11 cellular contexts compared by ENCODE assay signal in genomic region chr19:52200044-52200443, GRCh38. TPM values are rescaled to one million over a fixed set of nuclear protein-coding genes. Genes with fewer than 3 reads are reported as not detected.
DNase-seq lines count a peak whose midpoint lies in the region; ATAC-seq and TF ChIP-seq lines count a peak whose summit lies in the region.
"Had no signal": no experiment of that assay in that cellular context is flagged by ENCODE, and none has a peak within 500 bp of the region (broad histone marks: within the 10 kb centered on the region; RNA-seq: fewer than 3 reads in every experiment).

No MANE protein-coding gene starts in this region.

- DNase-seq in activated naive CD8-positive, alpha-beta T cell treated with anti-CD3 and anti-CD28 coated beads, Interleukin-2, amount 50 U/mL, for 24 hours, result no peak
- DNase-seq in sciatic nerve (ENCODE audit: low spot score), result no peak
- no peak for DNase-seq in neural progenitor cell (ENCODE audit: low spot score)
- no peak for DNase-seq in G401 (ENCODE audit: low spot score)
- no peak for DNase-seq in neuronal stem cell (ENCODE audit: low spot score)
- DNase-seq: DMS153; effector memory CD8-positive, alpha-beta T cell; natural killer cell had no signal

- WGBS in gastroesophageal sphincter (ENCODE audit: low coverage in 1 of 2), 2 donors, result 20 to 34% methylated on average over 2 to 6 of the region's 7 CpGs
- WGBS in neuronal stem cell (ENCODE audit: extremely low coverage in 2 of 2, insufficient read length in 2 of 2, insufficient replicate concordance in 1 of 2), 2 donors, result no CpG with 5 or more reads among the region's 7 CpGs

- no peak overlapping the region for H3K23ac ChIP-seq in neuronal stem cell (ENCODE audit: low read depth, low read length, poor library complexity)

- H3K4me1 ChIP-seq in BLaER1, result peaks cover 18% of the 10 kb centered on the region; the same call in 1 of the 2 replicates
- peaks cover 5 to 92% (median 24%) of the 10 kb centered on the region in 3 donors for H3K4me1 ChIP-seq in gastroesophageal sphincter
- no peaks in the 10 kb centered on the region for H3K4me1 ChIP-seq in neural progenitor cell
- no peaks in the 10 kb centered on the region for H3K4me1 ChIP-seq in neuronal stem cell (ENCODE audit: control insufficient read depth in 2 of 2, insufficient read depth in 1 of 2, low read depth in 1 of 2, low read length in 2 of 2)

- no peak overlapping the region for H3K4ac ChIP-seq in neuronal stem cell (ENCODE audit: low read length)

- H3K36me3 ChIP-seq in BLaER1 (peaks cover 98% of the 10 kb centered on the region), gastroesophageal sphincter (peaks cover 0 to 78% of the 10 kb centered on the region in 2 donors), neural progenitor cell (no peaks in the 10 kb centered on the region), neuronal stem cell (replicated peaks in 1 of 2; ENCODE audit: control insufficient read depth in 2 of 2, insufficient read depth in 2 of 2, low read length in 2 of 2) (peaks cover 34 to 97% of the 10 kb centered on the region in 2 donors)

- H4K20me1 ChIP-seq in BLaER1 (peaks cover 100% of the 10 kb centered on the region), neural progenitor cell (ENCODE audit: low read depth) (peaks cover 92% of the 10 kb centered on the region)

- H2AFZ ChIP-seq in neural progenitor cell (replicated peaks), result no peak overlapping the region
- H2AFZ ChIP-seq in neuronal stem cell (ENCODE audit: low read length), result no peak overlapping the region

- no peak overlapping the region for H2AK5ac ChIP-seq in neuronal stem cell (ENCODE audit: low read depth, low read length)

- no peak overlapping the region for H2BK120ac ChIP-seq in neuronal stem cell (ENCODE audit: low read depth, low read length)

- no peak overlapping the region for H3K18ac ChIP-seq in neuronal stem cell (ENCODE audit: low read length)

- H3K79me1 ChIP-seq in neuronal stem cell (ENCODE audit: low read depth, low read length), result peaks cover 9% of the 10 kb centered on the region

- H3K9ac ChIP-seq in BLaER1 (peak overlapping the region; percentile 10; the same call in 1 of the 2 replicates), neural progenitor cell (no peak overlapping the region), neuronal stem cell (ENCODE audit: low read depth, low read length, poor library complexity) (no peak overlapping the region)

- H2BK12ac ChIP-seq in neuronal stem cell (ENCODE audit: low read length), result no peak overlapping the region

- no peak for ATAC-seq in activated naive CD8-positive, alpha-beta T cell treated with anti-CD3 and anti-CD28 coated beads, Interleukin-2, amount 50 U/mL, for 24 hours
- ATAC-seq in gastroesophageal sphincter (peak; percentile 95), sciatic nerve (peak; percentile 88), GM18520 (IDR thresholded peaks at IDR 0.05; ENCODE audit: unreplicated experiment) (no peak)
- ATAC-seq: effector memory CD8-positive, alpha-beta T cell; natural killer cell had no signal

- intact Hi-C loops in sciatic nerve (cut with DNase I), result no loop called here

- no peak for TF ChIP-seq POLR2A in gastroesophageal sphincter (IDR thresholded peaks at IDR 0.05)

- H3K27me3 ChIP-seq in BLaER1 (no peaks in the 10 kb centered on the region), gastroesophageal sphincter (no peaks in the 10 kb centered on the region), neural progenitor cell (no peaks in the 10 kb centered on the region), neuronal stem cell (ENCODE audit: control insufficient read depth in 3 of 3, insufficient read depth in 3 of 3, low read depth in 1 of 3, low read length in 3 of 3) (no peaks in the 10 kb centered on the region)

- H3F3A ChIP-seq in neural progenitor cell (ENCODE audit: low read depth), result no peaks in the 10 kb centered on the region

- H3K4me2 ChIP-seq in BLaER1, result no peak overlapping the region
- no peak overlapping the region for H3K4me2 ChIP-seq in neural progenitor cell
- no peak overlapping the region for H3K4me2 ChIP-seq in neuronal stem cell (ENCODE audit: insufficient read depth, low read length, poor library complexity, severe bottlenecking)

- peaks cover 91% of the 10 kb centered on the region for H3K79me2 ChIP-seq in neural progenitor cell (ENCODE audit: low read depth)

- no peak overlapping the region for H4K8ac ChIP-seq in neuronal stem cell (ENCODE audit: low read depth, low read length)

- peaks cover 22% of the 10 kb centered on the region for H3K4me1 Mint-ChIP-seq in activated naive CD8-positive, alpha-beta T cell treated with anti-CD3 and anti-CD28 coated beads, Interleukin-2, amount 50 U/mL, for 24 hours
- H3K4me1 Mint-ChIP-seq in neural progenitor cell, result no peaks in the 10 kb centered on the region

- in situ Hi-C loops in G401 (cut with HindIII; ENCODE audit: low sequenced_read_pairs), result no loop called here

- H3K4me3 ChIP-seq in BLaER1, result no peak overlapping the region
- H3K4me3 ChIP-seq in gastroesophageal sphincter, result no peak overlapping the region
- no peak overlapping the region for H3K4me3 ChIP-seq in neural progenitor cell
- no peak overlapping the region for H3K4me3 ChIP-seq in neuronal stem cell (ENCODE audit: low read length in 2 of 2)

- H3K9me3 ChIP-seq in BLaER1, result no peaks in the 10 kb centered on the region
- H3K9me3 ChIP-seq in gastroesophageal sphincter, result no peaks in the 10 kb centered on the region
- no peaks in the 10 kb centered on the region for H3K9me3 ChIP-seq in neural progenitor cell (ENCODE audit: low read depth)
- H3K9me3 ChIP-seq in neuronal stem cell (replicated peaks in 1 of 2; ENCODE audit: control insufficient read depth in 2 of 2, insufficient read depth in 1 of 2, low read depth in 1 of 2, low read length in 2 of 2), result peaks cover 0 to 24% of the 10 kb centered on the region in 2 donors

- H3K27ac Mint-ChIP-seq in activated naive CD8-positive, alpha-beta T cell treated with anti-CD3 and anti-CD28 coated beads, Interleukin-2, amount 50 U/mL, for 24 hours, result peak overlapping the region; percentile 42
- no peak overlapping the region for H3K27ac Mint-ChIP-seq in neural progenitor cell
- H3K27ac Mint-ChIP-seq: effector memory CD8-positive, alpha-beta T cell had no signal

- peaks cover 56% of the 10 kb centered on the region for H3K36me3 Mint-ChIP-seq in activated naive CD8-positive, alpha-beta T cell treated with anti-CD3 and anti-CD28 coated beads, Interleukin-2, amount 50 U/mL, for 24 hours (ENCODE audit: low read depth)
- H3K36me3 Mint-ChIP-seq in neural progenitor cell, result peaks cover 63% of the 10 kb centered on the region
- H3K36me3 Mint-ChIP-seq: natural killer cell had no signal

- H3K27me3 Mint-ChIP-seq in activated naive CD8-positive, alpha-beta T cell treated with anti-CD3 and anti-CD28 coated beads, Interleukin-2, amount 50 U/mL, for 24 hours, result no peaks in the 10 kb centered on the region
- peaks cover 2% of the 10 kb centered on the region for H3K27me3 Mint-ChIP-seq in neural progenitor cell (ENCODE audit: insufficient read depth, low read depth)
- H3K27me3 Mint-ChIP-seq: effector memory CD8-positive, alpha-beta T cell had no signal

- H2BK15ac ChIP-seq in neuronal stem cell (ENCODE audit: low read length), result no peak overlapping the region

- TF ChIP-seq EP300 in gastroesophageal sphincter (IDR thresholded peaks at IDR 0.05), result no peak

- no peak overlapping the region for H3K4me3 Mint-ChIP-seq in activated naive CD8-positive, alpha-beta T cell treated with anti-CD3 and anti-CD28 coated beads, Interleukin-2, amount 50 U/mL, for 24 hours
- H3K4me3 Mint-ChIP-seq in neural progenitor cell, result no peak overlapping the region
- H3K4me3 Mint-ChIP-seq: effector memory CD8-positive, alpha-beta T cell; natural killer cell had no signal

- no peak overlapping the region for H2BK5ac ChIP-seq in neuronal stem cell (ENCODE audit: low read length)

- H3K27ac ChIP-seq in BLaER1 (no peak overlapping the region), gastroesophageal sphincter (peak overlapping the region; percentile 43 to 74 (median 60)), neural progenitor cell (no peak overlapping the region), neuronal stem cell (replicated peaks; ENCODE audit: low read length) (no peak overlapping the region)

- H3K9me3 Mint-ChIP-seq in activated naive CD8-positive, alpha-beta T cell treated with anti-CD3 and anti-CD28 coated beads, Interleukin-2, amount 50 U/mL, for 24 hours, result no peaks in the 10 kb centered on the region
- H3K9me3 Mint-ChIP-seq in neural progenitor cell, result peaks cover 3% of the 10 kb centered on the region
- H3K9me3 Mint-ChIP-seq: effector memory CD8-positive, alpha-beta T cell; natural killer cell had no signal

- no peak overlapping the region for H4K91ac ChIP-seq in neuronal stem cell (ENCODE audit: low read depth, low read length, poor library complexity)

- no peak overlapping the region for H3K14ac ChIP-seq in neuronal stem cell (ENCODE audit: low read length)

- TF ChIP-seq CTCF in gastroesophageal sphincter (IDR thresholded peaks at IDR 0.05) (no peak), neural progenitor cell (IDR thresholded peaks at IDR 0.05) (no peak)

RNA-seq across cellular contexts. Expression of gene PPP2R1A, which starts 10.2 kb away (rescaled TPM):
- total RNA-seq in gastroesophageal sphincter (100 to 1,000 TPM; 177 to 286 (median 190) TPM), sciatic nerve (139 TPM), neural progenitor cell (ENCODE audit: low replicate concordance) (218 and 367 TPM in 2 replicates)
- 226 and 269 TPM in 2 replicates for total RNA-seq in G401 (2014; rRNA removed; shearing (Covaris generic))
- polyA plus RNA-seq in neuronal stem cell (2013, experiment 1 of 2), result 141 TPM
- 139 TPM for polyA plus RNA-seq in neuronal stem cell (2013, experiment 2 of 2)

RNA-seq across cellular contexts. Expression of gene ZNF836, which starts 28.6 kb away (rescaled TPM):
- total RNA-seq in gastroesophageal sphincter (10 to 100 TPM in 2 of 4 donors, 1 to 10 TPM in 2; 5.7 to 27.9 (median 12.6) TPM), sciatic nerve (19.7 TPM), neural progenitor cell (ENCODE audit: low replicate concordance) (8.3 and 8.8 TPM in 2 replicates)
- 0.49 and 3.1 TPM in 2 replicates for total RNA-seq in G401 (2014; rRNA removed; shearing (Covaris generic))
- 10.5 TPM for polyA plus RNA-seq in neuronal stem cell (2013, experiment 1 of 2)
- 10.4 TPM for polyA plus RNA-seq in neuronal stem cell (2013, experiment 2 of 2)

Comparison
In these comparisons a context has a peak if more than half of its experiments do, and no peak if none do; other contexts are left out.
1. H3K27ac ChIP-seq: peak in gastroesophageal sphincter (4 of 4); none in BLaER1 (single experiment), neural progenitor cell (single experiment) and neuronal stem cell (single experiment).
2. ATAC-seq: peak in gastroesophageal sphincter (single experiment) and sciatic nerve (single experiment); none in activated naive CD8-positive, alpha-beta T cell treated with anti-CD3 and anti-CD28 coated beads, Interleukin-2, amount 50 U/mL, for 24 hours (single experiment) and GM18520 (single experiment).